In the genomic region with DNA sequence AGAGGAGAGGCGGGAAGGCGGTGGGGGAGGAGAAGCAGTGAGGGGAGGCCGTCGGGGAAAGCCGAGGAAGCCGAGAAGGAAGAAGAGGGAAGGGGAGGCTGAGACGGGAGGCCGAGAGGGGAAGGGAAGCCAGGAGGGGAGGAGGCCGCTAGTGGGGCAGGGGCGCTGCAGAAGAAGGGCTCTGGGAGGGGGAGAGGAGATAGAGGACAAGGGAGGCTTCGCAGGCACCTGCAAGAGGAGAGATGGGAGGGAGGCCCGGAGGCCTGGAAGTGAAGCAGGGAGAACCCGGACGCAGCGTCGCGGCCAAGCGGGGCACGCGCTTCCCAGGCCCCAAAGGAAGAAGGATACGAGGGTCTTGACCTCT, we compare ENCODE assay signal across 8 cellular contexts. TPM values are rescaled to one million over a fixed set of nuclear protein-coding genes. Genes with fewer than 3 reads are reported as not detected.
DNase-seq lines count a peak whose midpoint lies in the region; ATAC-seq, FAIRE-seq and TF ChIP-seq lines count a peak whose summit lies in the region.

No MANE protein-coding gene starts in this region.

- H4K20me1 ChIP-seq in hepatocyte (ENCODE audit: insufficient read depth, poor library complexity, severe bottlenecking) = no peaks in the 10 kb centered on the region

- DNase-seq in NCI-H2081 (lab: John Stamatoyannopoulos, UW) (peak; percentile 39 to 65), NCI-H2081 treated with DMSO at 0.1 percent for 48 hours (lab: John Stamatoyannopoulos, UW) (no peak), HTR-8/SVneo (ENCODE audit: insufficient read length, low spot score) (peak; percentile 34), hepatocyte (ENCODE audit: low spot score) (no peak), spleen (no peak), putamen (ENCODE audit: low spot score) (no peak)
- DNase-seq in activated naive CD8-positive, alpha-beta T cell treated with anti-CD3 and anti-CD28 coated beads for 36 hours = no peak

- H3K27ac Mint-ChIP-seq in activated naive CD8-positive, alpha-beta T cell treated with anti-CD3 and anti-CD28 coated beads for 36 hours = peak overlapping the region; percentile 80

- no peaks in the 10 kb centered on the region for H3K27me3 ChIP-seq in hepatocyte
- H3K27me3 ChIP-seq in spleen (replicated peaks in 1 of 7) = peaks cover 0 to 26% (median 0%) of the 10 kb centered on the region in 7 donors

- TF ChIP-seq CTCF in hepatocyte (IDR thresholded peaks at IDR 0.05; ENCODE audit: poor library complexity) (no peak), spleen (IDR thresholded peaks at IDR 0.05 in 8 of 11, conservative IDR thresholded peaks at IDR 0.05 in 3 of 11) (no peak)

- WGBS in hepatocyte (ENCODE audit: low lambda C conversion rate, missing lambda C conversion rate) = 6% methylated on average over 12 of the region's 21 CpGs
- WGBS in spleen, 5 donors = 4 to 9% (median 5%) methylated on average over 21 of the region's 21 CpGs

- peak overlapping the region; percentile 99 for H2AFZ ChIP-seq in hepatocyte

- no peaks in the 10 kb centered on the region for H3K36me3 ChIP-seq in hepatocyte (replicated peaks; ENCODE audit: insufficient read depth, low read depth)
- no peaks in the 10 kb centered on the region for H3K36me3 ChIP-seq in spleen

- intact Hi-C loops in spleen (cut with DNase I; ENCODE audit: low total_unique reads) = no loop called here

- ATAC-seq in HG03571 (IDR thresholded peaks at IDR 0.05; ENCODE audit: unreplicated experiment) = no peak

- peaks cover 4% of the 10 kb centered on the region for H3K36me3 Mint-ChIP-seq in activated naive CD8-positive, alpha-beta T cell treated with anti-CD3 and anti-CD28 coated beads for 36 hours

- peaks cover 8% of the 10 kb centered on the region for H3K4me1 ChIP-seq in hepatocyte (ENCODE audit: insufficient read depth)
- H3K4me1 ChIP-seq in spleen = peaks cover 12 to 44% (median 38%) of the 10 kb centered on the region in 6 donors

- H3K9me2 ChIP-seq in hepatocyte (replicated peaks; ENCODE audit: insufficient read depth) = no peaks in the 10 kb centered on the region

- H3K27ac ChIP-seq in hepatocyte (peak overlapping the region; percentile 100), spleen (peak overlapping the region; percentile 51 to 95 (median 90))

- peak overlapping the region; percentile 98 for H3K4me2 ChIP-seq in hepatocyte

- TF ChIP-seq POLR2A in spleen (IDR thresholded peaks at IDR 0.05) = no peak

- H3K4me3 Mint-ChIP-seq in activated naive CD8-positive, alpha-beta T cell treated with anti-CD3 and anti-CD28 coated beads for 36 hours = peak overlapping the region; percentile 86

- peaks cover 31% of the 10 kb centered on the region for H3K4me1 Mint-ChIP-seq in activated naive CD8-positive, alpha-beta T cell treated with anti-CD3 and anti-CD28 coated beads for 36 hours

- H3K9me3 Mint-ChIP-seq in activated naive CD8-positive, alpha-beta T cell treated with anti-CD3 and anti-CD28 coated beads for 36 hours = no peaks in the 10 kb centered on the region

- no peaks in the 10 kb centered on the region for H3K9me3 ChIP-seq in hepatocyte (ENCODE audit: low read depth)
- no peaks in the 10 kb centered on the region for H3K9me3 ChIP-seq in spleen

- FAIRE-seq in HTR-8/SVneo (lab: Jason Lieb, UNC) = no peak

- peaks cover 39% of the 10 kb centered on the region for H3K27me3 Mint-ChIP-seq in activated naive CD8-positive, alpha-beta T cell treated with anti-CD3 and anti-CD28 coated beads for 36 hours

- peak overlapping the region; percentile 97 for H3K4me3 ChIP-seq in hepatocyte
- peak overlapping the region; percentile 39 to 92 (median 51) for H3K4me3 ChIP-seq in spleen

- no peaks in the 10 kb centered on the region for H3K79me2 ChIP-seq in hepatocyte

RNA-seq across cellular contexts. Expression of gene C17orf58, which starts 2.3 kb away (rescaled TPM):
- 10 to 100 TPM; 16.6 to 17.2 TPM for total RNA-seq in activated naive CD8-positive, alpha-beta T cell treated with anti-CD3 and anti-CD28 coated beads for 36 hours
- total RNA-seq in hepatocyte = 14.9 and 16.1 TPM in 2 replicates
- polyA plus RNA-seq in hepatocyte = 12.1 and 18.9 TPM in 2 replicates
- 1 to 10 TPM; 2.5 to 9.3 (median 6.5) TPM for total RNA-seq in spleen
- polyA plus RNA-seq in spleen = 1 to 10 TPM; 4.7 to 8.2 (median 6.7) TPM

RNA-seq across cellular contexts. Expression of gene KPNA2, which starts 41.6 kb away (rescaled TPM):
- 100 to 1,000 TPM; 249 to 252 TPM for total RNA-seq in activated naive CD8-positive, alpha-beta T cell treated with anti-CD3 and anti-CD28 coated beads for 36 hours
- total RNA-seq in hepatocyte = 62.6 and 72.1 TPM in 2 replicates
- 99.5 and 109 TPM in 2 replicates for polyA plus RNA-seq in hepatocyte
- total RNA-seq in spleen = 10 to 100 TPM; 22.1 to 49.2 (median 38.5) TPM
- 10 to 100 TPM; 12.4 to 32.5 (median 31.4) TPM for polyA plus RNA-seq in spleen

Comparison
In these comparisons a context has a peak if more than half of its experiments do, and no peak if none do; other contexts are left out.
1. DNase-seq: peak in NCI-H2081 (2 of 2) and HTR-8/SVneo (single experiment); none in NCI-H2081 treated with DMSO at 0.1 percent for 48 hours (single experiment), activated naive CD8-positive, alpha-beta T cell treated with anti-CD3 and anti-CD28 coated beads for 36 hours (single experiment), hepatocyte (single experiment), spleen (single experiment) and putamen (single experiment).